ENCODE assay signal across 17 cellular contexts in the genomic region with DNA sequence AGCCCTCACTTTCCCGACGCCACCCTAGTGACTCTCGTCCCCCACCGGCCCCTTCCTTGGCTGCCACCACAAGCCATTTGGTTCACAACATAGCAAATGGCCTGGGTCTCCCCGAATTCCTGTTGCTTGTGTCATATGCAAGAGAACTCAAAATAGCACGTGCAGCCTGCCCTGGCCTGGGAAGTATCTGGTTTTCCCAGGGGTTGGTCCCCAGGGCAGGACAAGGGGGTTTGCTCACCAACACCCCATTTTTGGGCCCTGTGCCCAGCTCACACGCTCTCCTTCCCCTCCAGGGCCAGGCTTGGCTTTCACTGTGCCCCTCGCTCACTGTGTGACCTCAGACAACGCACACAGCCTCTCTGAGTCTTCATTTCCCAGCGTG. TPM values are rescaled to one million over a fixed set of nuclear protein-coding genes. Genes with fewer than 3 reads are reported as not detected.
A peak's percentile ranks its signal among the peaks of the same experiment; 100 is the strongest.
DNase-seq lines count a peak whose midpoint lies in the region; ATAC-seq and TF ChIP-seq lines count a peak whose summit lies in the region.
"Had no signal": no experiment of that assay in that cellular context is flagged by ENCODE, and none has a peak within 500 bp of the region (broad histone marks: within the 10 kb centered on the region; RNA-seq: fewer than 3 reads in every experiment).

No MANE protein-coding gene starts in this region.

- H3K36me3 ChIP-seq in psoas muscle (ENCODE audit: insufficient read depth in 1 of 2, low read depth in 1 of 2) = no peaks in the 10 kb centered on the region
- H3K36me3 ChIP-seq: adrenal gland had no signal

- peaks cover 41% of the 10 kb centered on the region for H3K27me3 Mint-ChIP-seq in Calu3 (ENCODE audit: unreplicated experiment)
- H3K27me3 Mint-ChIP-seq: activated CD4-positive, alpha-beta T cell treated with anti-CD3 and anti-CD28 coated beads, Interleukin-2, amount 10 ng/mL, durations not matched to agents 7 days and 5 days had no signal

- H3K4me1 Mint-ChIP-seq in Calu3 (ENCODE audit: low read depth, unreplicated experiment) = no peaks in the 10 kb centered on the region
- H3K4me1 Mint-ChIP-seq: CD8-positive, alpha-beta memory T cell had no signal

- H3K4me1 ChIP-seq in right cardiac atrium (ENCODE audit: control insufficient read depth, insufficient read depth, low read length) (peaks cover 2% of the 10 kb centered on the region), psoas muscle (no peaks in the 10 kb centered on the region)
- H3K4me1 ChIP-seq: adrenal gland had no signal

- intact Hi-C loops in right cardiac atrium (cut with DNase I) (no loop called here), psoas muscle (cut with DNase I) (no loop called here), Calu3 (cut with micrococcal nuclease; ENCODE audit: unreplicated experiment) (no loop called here)

- TF ChIP-seq CTCF in coronary artery (IDR thresholded peaks at IDR 0.05) (no peak), psoas muscle (IDR thresholded peaks at IDR 0.05) (no peak), Calu3 (IDR thresholded peaks at IDR 0.05; ENCODE audit: unreplicated experiment) (no peak)

- H3K36me3 Mint-ChIP-seq in Calu3 (ENCODE audit: insufficient read depth, unreplicated experiment) = no peaks in the 10 kb centered on the region
- H3K36me3 Mint-ChIP-seq: CD8-positive, alpha-beta memory T cell had no signal

- BruUV-seq in Calu3 (replicated peaks; lab: Mats Ljungman, UMichigan) = no TSS peak

- DNase-seq in AG08396 (ENCODE audit: low spot score) (peak; percentile 37), coronary artery (ENCODE audit: low spot score) (no peak), right cardiac atrium (peak; percentile 81 to 87 (median 85)), psoas muscle (peak; percentile 25 to 70), Calu3 (no peak), nucleus accumbens (lab: John Stamatoyannopoulos, UW) (no peak)
- DNase-seq: activated CD4-positive, alpha-beta T cell treated with anti-CD3 and anti-CD28 coated beads, Interleukin-2, amount 10 ng/mL, durations not matched to agents 7 days and 5 days; activated T-cell treated with anti-CD3 and anti-CD28 coated beads, Interleukin-2, amount 50 U/mL, for 1 hour; CD8-positive, alpha-beta memory T cell; stimulated activated naive CD8-positive, alpha-beta T cell treated with anti-CD3 and anti-CD28 coated beads, Interleukin-15, Interleukin-2, amounts not matched to agents 100 U/mL and 50 U/mL, for 24 hours had no signal

- H3K9me3 ChIP-seq in right cardiac atrium (ENCODE audit: control insufficient read depth, low read length) = no peaks in the 10 kb centered on the region
- H3K9me3 ChIP-seq in psoas muscle = no peaks in the 10 kb centered on the region
- H3K9me3 ChIP-seq: adrenal gland had no signal

- no peaks in the 10 kb centered on the region for H3K27me3 ChIP-seq in right cardiac atrium (ENCODE audit: control insufficient read depth, insufficient read depth)
- H3K27me3 ChIP-seq in psoas muscle (ENCODE audit: insufficient read depth in 3 of 3, low read length in 2 of 3) = peaks cover 0 to 16% (median 1%) of the 10 kb centered on the region in 3 donors
- H3K27me3 ChIP-seq: adrenal gland had no signal

- peak; percentile 57 to 72 for ATAC-seq in right cardiac atrium
- peak in 1 of 4 donors; percentile 10 for ATAC-seq in psoas muscle
- ATAC-seq in HG03135 (IDR thresholded peaks at IDR 0.05; ENCODE audit: unreplicated experiment) = no peak
- no peak for ATAC-seq in GM21576 (IDR thresholded peaks at IDR 0.05; ENCODE audit: unreplicated experiment)
- ATAC-seq: stimulated activated naive CD8-positive, alpha-beta T cell treated with anti-CD3 and anti-CD28 coated beads, Interleukin-15, Interleukin-2, amounts not matched to agents 100 U/mL and 50 U/mL, for 24 hours had no signal

- CTCF ChIA-PET in Calu3 (lab: Charles Lee) = interaction anchor here (0.7 kb wide), 1 partner anchor 640 kb away, joined by 3 read pairs; no protein-coding TSS in a partner anchor

- H3K9me3 Mint-ChIP-seq in Calu3 (ENCODE audit: low read depth, unreplicated experiment) = no peaks in the 10 kb centered on the region
- H3K9me3 Mint-ChIP-seq: CD8-positive, alpha-beta memory T cell had no signal

- H3K27ac Mint-ChIP-seq in Calu3 (ENCODE audit: unreplicated experiment) = no peak overlapping the region
- H3K27ac Mint-ChIP-seq: activated CD4-positive, alpha-beta T cell treated with anti-CD3 and anti-CD28 coated beads, Interleukin-2, amount 10 ng/mL, durations not matched to agents 7 days and 5 days; CD8-positive, alpha-beta memory T cell had no signal

- H3K27ac ChIP-seq in coronary artery (peak overlapping the region; percentile 60 to 83), right cardiac atrium (ENCODE audit: low read length) (peak overlapping the region; percentile 49), psoas muscle (no peak overlapping the region)
- H3K27ac ChIP-seq: epithelial cell of prostate had no signal

- no peak overlapping the region for H3K4me3 Mint-ChIP-seq in Calu3 (ENCODE audit: low read depth, unreplicated experiment)
- H3K4me3 Mint-ChIP-seq: activated CD4-positive, alpha-beta T cell treated with anti-CD3 and anti-CD28 coated beads, Interleukin-2, amount 10 ng/mL, durations not matched to agents 7 days and 5 days; CD8-positive, alpha-beta memory T cell had no signal

- H3K4me3 ChIP-seq in coronary artery = no peak overlapping the region
- H3K4me3 ChIP-seq in right cardiac atrium (ENCODE audit: low read length) = no peak overlapping the region
- no peak overlapping the region for H3K4me3 ChIP-seq in psoas muscle
- H3K4me3 ChIP-seq: adrenal gland had no signal

- 46% methylated on average over 10 of the region's 10 CpGs for WGBS in right cardiac atrium
- 42 to 49% (median 44%) methylated on average over 10 of the region's 10 CpGs for WGBS in psoas muscle, 3 donors

RNA-seq across cellular contexts. Expression of a gene that starts 12.8 kb away (rescaled TPM):
- 10 to 100 TPM in 1 of 4 donors, 1 to 10 TPM in 3; 7.2 to 11.1 (median 9.0) TPM for total RNA-seq in right cardiac atrium
- polyA plus RNA-seq in right cardiac atrium = 7.0 TPM
- 1 to 10 TPM; 3.5 to 6.0 (median 3.9) TPM for total RNA-seq in psoas muscle
- 1 to 10 TPM; 2.2 to 3.1 (median 3.1) TPM for polyA plus RNA-seq in psoas muscle
- total RNA-seq in Calu3 (2022) = 21.9 and 24.3 TPM in 2 replicates

RNA-seq across cellular contexts. Expression of a gene that starts 22.9 kb away (rescaled TPM):
- total RNA-seq in right cardiac atrium (10 to 100 TPM in 2 of 4 donors, 1 to 10 TPM in 2; 4.6 to 16.2 (median 9.3) TPM), psoas muscle (1 to 10 TPM; 1.7 to 2.9 (median 2.6) TPM), Calu3 (2022) (0.14 and 0.15 TPM in 2 replicates)
- polyA plus RNA-seq in right cardiac atrium (9.4 TPM), psoas muscle (1 to 10 TPM; 1.8 to 3.8 (median 2.8) TPM)
- total RNA-seq: activated CD4-positive, alpha-beta T cell treated with anti-CD3 and anti-CD28 coated beads, Interleukin-2, amount 10 ng/mL, durations not matched to agents 7 days and 5 days; CD8-positive, alpha-beta memory T cell had no signal
- polyA plus RNA-seq: CD8-positive, alpha-beta memory T cell; neural cell had no signal

RNA-seq across cellular contexts. Expression of a gene that starts 55.2 kb away (rescaled TPM):
- total RNA-seq in right cardiac atrium (not detected), psoas muscle (not detected), Calu3 (2022) (not detected in 2 replicates)
- polyA plus RNA-seq in right cardiac atrium (not detected), psoas muscle (not detected)
- total RNA-seq: A673; activated CD4-positive, alpha-beta T cell treated with anti-CD3 and anti-CD28 coated beads, Interleukin-2, amount 10 ng/mL, durations not matched to agents 7 days and 5 days; adrenal gland; CD8-positive, alpha-beta memory T cell; SK-MEL-5 had no signal
- polyA plus RNA-seq: adrenal gland; CD8-positive, alpha-beta memory T cell; neural cell had no signal

Comparison
In these comparisons a context has a peak if more than half of its experiments do, and no peak if none do; other contexts are left out.
1. DNase-seq: peak in AG08396 (single experiment), right cardiac atrium (3 of 3) and psoas muscle (2 of 2); none in coronary artery (single experiment), Calu3 (single experiment) and nucleus accumbens (0 of 56).
2. ATAC-seq: peak in right cardiac atrium (2 of 2); none in HG03135 (single experiment) and GM21576 (single experiment).